In genomic region chr20:2920473-2920872, GRCh38 we compare ENCODE assay signal across 27 cellular contexts. TPM values are rescaled to one million over a fixed set of nuclear protein-coding genes. Genes with fewer than 3 reads are reported as not detected.
DNase-seq lines count a peak whose midpoint lies in the region; ATAC-seq, FAIRE-seq and TF ChIP-seq lines count a peak whose summit lies in the region.
"Had no signal": no experiment of that assay in that cellular context is flagged by ENCODE, and none has a peak within 500 bp of the region (broad histone marks: within the 10 kb centered on the region; RNA-seq: fewer than 3 reads in every experiment).

No MANE protein-coding gene starts in this region.

- H2AFZ ChIP-seq in HepG2 (ENCODE audit: low read length) = no peak overlapping the region

- H3K27ac ChIP-seq in liver (ENCODE audit: low read depth in 1 of 2, low read length in 2 of 2) (peak overlapping the region; percentile 66 to 85), HepG2 (ENCODE audit: extremely low read length, insufficient read depth, low read length) (no peak overlapping the region), endodermal cell (ENCODE audit: low read depth, low read length) (no peak overlapping the region)
- H3K27ac ChIP-seq: lower lobe of right lung, neutrophil, psoas muscle, tibial artery had no signal

- peaks cover 31% of the 10 kb centered on the region for H3K4me1 Mint-ChIP-seq in endodermal cell
- peaks cover 18% of the 10 kb centered on the region for H3K4me1 Mint-ChIP-seq in stimulated activated effector memory CD8-positive, alpha-beta T cell treated with anti-CD3 and anti-CD28 coated beads, Interleukin-12 subunit alpha, Interleukin-12 subunit beta, amount 100 ng/mL, for 72 hours

- in situ Hi-C loops in HepG2 (cut with HindIII; ENCODE audit: extremely low pct_ligation_motif_present, low pct_unique_long_range_greater_than_20kb) = no loop called here

- H3K4me3 ChIP-seq in liver (ENCODE audit: low read depth in 1 of 3, low read length in 3 of 3) = no peak overlapping the region
- no peak overlapping the region for H3K4me3 ChIP-seq in HepG2 (replicated peaks in 1 of 3; ENCODE audit: insufficient read depth in 1 of 3, low read depth in 2 of 3, low read length in 3 of 3)
- no peak overlapping the region for H3K4me3 ChIP-seq in endodermal cell (ENCODE audit: low read length)
- H3K4me3 ChIP-seq: body of pancreas, lower lobe of right lung, psoas muscle, tibial artery had no signal

- H3K27me3 Mint-ChIP-seq in endodermal cell (ENCODE audit: insufficient read depth) = no peaks in the 10 kb centered on the region
- H3K27me3 Mint-ChIP-seq: CD4-positive, CD25-positive, alpha-beta regulatory T cell; stimulated activated naive CD8-positive, alpha-beta T cell treated with anti-CD3 and anti-CD28 coated beads, Interleukin-15, amount 100 ng/mL, for 72 hours had no signal

- no peaks in the 10 kb centered on the region for H3K27me3 ChIP-seq in liver (ENCODE audit: control insufficient read depth in 4 of 4, insufficient read depth in 4 of 4, low read length in 3 of 4)
- H3K27me3 ChIP-seq in HepG2 (ENCODE audit: control insufficient read depth in 1 of 2, insufficient read depth in 2 of 2, low read length in 2 of 2) = no peaks in the 10 kb centered on the region
- H3K27me3 ChIP-seq in endodermal cell (ENCODE audit: control insufficient read depth, insufficient read depth, low read length, poor library complexity, severe bottlenecking) = no peaks in the 10 kb centered on the region
- H3K27me3 ChIP-seq: body of pancreas, neutrophil, tibial artery had no signal

- ATAC-seq in HepG2 (no peak), GM21717 (IDR thresholded peaks at IDR 0.05; ENCODE audit: unreplicated experiment) (no peak), left cardiac atrium (no peak), GM18498 (IDR thresholded peaks at IDR 0.05; ENCODE audit: unreplicated experiment) (no peak)
- no peak for ATAC-seq in stimulated activated effector memory CD8-positive, alpha-beta T cell treated with anti-CD3 and anti-CD28 coated beads, Interleukin-12 subunit alpha, Interleukin-12 subunit beta, amount 100 ng/mL, for 72 hours
- ATAC-seq: body of pancreas; lower lobe of right lung; SK-N-SH treated with all-trans-retinoic acid at 6 μM for 48 hours; stimulated activated naive CD8-positive, alpha-beta T cell treated with anti-CD3 and anti-CD28 coated beads, Interleukin-15, amount 100 ng/mL, for 72 hours had no signal

- TF ChIP-seq EP300 in HepG2 (IDR thresholded peaks at IDR 0.05; ENCODE audit: low read depth in 2 of 2, low read length in 2 of 2) (no peak), HepG2 (CRISPR knock-in tag; IDR thresholded peaks at IDR 0.05; ENCODE audit: borderline replicate concordance) (no peak)

- H3K4me1 ChIP-seq in liver (ENCODE audit: control insufficient read depth in 4 of 4, insufficient read depth in 4 of 4, low read length in 3 of 4) (peaks cover 8 to 41% (median 30%) of the 10 kb centered on the region in 4 donors), HepG2 (ENCODE audit: insufficient read depth, low read length) (peaks cover 30% of the 10 kb centered on the region), endodermal cell (ENCODE audit: control insufficient read depth, insufficient read depth, low read length) (peaks cover 8% of the 10 kb centered on the region)
- H3K4me1 ChIP-seq: lower lobe of right lung, tibial artery had no signal

- DNase-seq in HepG2 (ENCODE audit: low spot score) (no peak), NCI-H510A treated with DMSO at 0.1 percent for 48 hours (lab: John Stamatoyannopoulos, UW) (peak; percentile 83), endodermal cell (no peak), left cardiac atrium (no peak)
- DNase-seq in stimulated activated effector memory CD8-positive, alpha-beta T cell treated with anti-CD3 and anti-CD28 coated beads, Interleukin-12 subunit alpha, Interleukin-12 subunit beta, amount 100 ng/mL, for 72 hours (ENCODE audit: low spot score in 2 of 2) = no peak
- DNase-seq: activated CD4-positive, alpha-beta T cell treated with anti-CD3 and anti-CD28 coated beads for 48 hours; activated effector memory CD4-positive, alpha-beta T cell treated with Interleukin-2 at 50 U/mL for 16 hours; body of pancreas; CD4-positive, CD25-positive, alpha-beta regulatory T cell; DMS 273 treated with DMSO at 0.1 percent for 48 hours; effector CD4-positive, alpha-beta T cell; foreskin melanocyte; hypothalamus; kidney; lower lobe of right lung; NCI-H1105; NCI-H2081 treated with DMSO at 0.1 percent for 48 hours; NCI-H446 treated with DMSO at 0.1 percent for 48 hours; psoas muscle; stimulated activated naive CD8-positive, alpha-beta T cell treated with anti-CD3 and anti-CD28 coated beads, Interleukin-15, amount 100 ng/mL, for 72 hours; tibial artery had no signal

- TF ChIP-seq CTCF in liver (IDR thresholded peaks at IDR 0.05; ENCODE audit: low read depth, low read length, missing input control) = no peak
- no peak for TF ChIP-seq CTCF in HepG2 (CRISPR knock-in tag; IDR thresholded peaks at IDR 0.05)
- no peak for TF ChIP-seq CTCF in endodermal cell (conservative IDR thresholded peaks at IDR 0.05)

- no peak for FAIRE-seq in HepG2 (lab: Jason Lieb, UNC)

- intact Hi-C loops in HepG2 (cut with micrococcal nuclease; ENCODE audit: unreplicated experiment) (no loop called here), left cardiac atrium (cut with DNase I) (no loop called here)

- H3K4me3 Mint-ChIP-seq in endodermal cell = no peak overlapping the region
- no peak overlapping the region for H3K4me3 Mint-ChIP-seq in stimulated activated effector memory CD8-positive, alpha-beta T cell treated with anti-CD3 and anti-CD28 coated beads, Interleukin-12 subunit alpha, Interleukin-12 subunit beta, amount 100 ng/mL, for 72 hours
- H3K4me3 Mint-ChIP-seq: CD4-positive, CD25-positive, alpha-beta regulatory T cell; stimulated activated naive CD8-positive, alpha-beta T cell treated with anti-CD3 and anti-CD28 coated beads, Interleukin-15, amount 100 ng/mL, for 72 hours; T-helper 2 cell treated with Interferon-gamma antibody and Interleukin-4, amounts not matched to agents 5 μg/mL and 100 μg/mL, for 36 hours had no signal

- H3K9ac ChIP-seq in liver (ENCODE audit: low read depth in 1 of 2, low read length in 2 of 2) = no peak overlapping the region
- no peak overlapping the region for H3K9ac ChIP-seq in HepG2 (ENCODE audit: insufficient read depth, low read depth, low read length)
- H3K9ac ChIP-seq in endodermal cell (ENCODE audit: extremely low read depth, low read length, poor library complexity, severe bottlenecking) = no peak overlapping the region

- no peak overlapping the region for H3K4me2 ChIP-seq in HepG2 (ENCODE audit: low read depth, low read length)

- H3K36me3 ChIP-seq in liver (ENCODE audit: control insufficient read depth in 4 of 4, insufficient read depth in 3 of 4, low read depth in 1 of 4, low read length in 3 of 4) = peaks cover 0 to 3% (median 0%) of the 10 kb centered on the region in 4 donors
- H3K36me3 ChIP-seq in HepG2 (replicated peaks in 1 of 2; ENCODE audit: control insufficient read depth in 1 of 2, insufficient read depth in 2 of 2, low read length in 2 of 2) = peaks cover 4 to 16% of the 10 kb centered on the region in 2 experiments; a peak in 2 of 5 replicates
- H3K36me3 ChIP-seq in endodermal cell (ENCODE audit: control insufficient read depth, insufficient read depth, low read length) = peaks cover 21% of the 10 kb centered on the region

- no peak for TF ChIP-seq RAD21 in liver (IDR thresholded peaks at IDR 0.05)
- no peak for TF ChIP-seq RAD21 in HepG2 (CRISPR knock-in tag; IDR thresholded peaks at IDR 0.05)

- no peak for TF ChIP-seq POLR2A in HepG2 (IDR thresholded peaks at IDR 0.05; ENCODE audit: insufficient read depth in 1 of 2, low read depth in 2 of 2, low read length in 2 of 2)

- H3K9me3 Mint-ChIP-seq in endodermal cell = no peaks in the 10 kb centered on the region
- H3K9me3 Mint-ChIP-seq in stimulated activated effector memory CD8-positive, alpha-beta T cell treated with anti-CD3 and anti-CD28 coated beads, Interleukin-12 subunit alpha, Interleukin-12 subunit beta, amount 100 ng/mL, for 72 hours = no peaks in the 10 kb centered on the region
- H3K9me3 Mint-ChIP-seq: stimulated activated naive CD8-positive, alpha-beta T cell treated with anti-CD3 and anti-CD28 coated beads, Interleukin-15, amount 100 ng/mL, for 72 hours; T-helper 2 cell treated with Interferon-gamma antibody and Interleukin-4, amounts not matched to agents 5 μg/mL and 100 μg/mL, for 36 hours had no signal

- H3K79me2 ChIP-seq in HepG2 (ENCODE audit: insufficient read depth, low read length) = peaks cover 12% of the 10 kb centered on the region

- peaks cover 20% of the 10 kb centered on the region for H3K36me3 Mint-ChIP-seq in endodermal cell (ENCODE audit: low read depth)
- peaks cover 29% of the 10 kb centered on the region for H3K36me3 Mint-ChIP-seq in stimulated activated effector memory CD8-positive, alpha-beta T cell treated with anti-CD3 and anti-CD28 coated beads, Interleukin-12 subunit alpha, Interleukin-12 subunit beta, amount 100 ng/mL, for 72 hours

- H4K20me1 ChIP-seq in HepG2 (ENCODE audit: insufficient read depth, low read length) = 0 out of 2 replicates have a peak, but pooled peaks cover 6% of the 10 kb centered on the region

- WGBS in liver = 96% methylated on average over 1 of the region's 1 CpG
- WGBS in HepG2 (ENCODE audit: low lambda C conversion rate) = 92% methylated on average over 1 of the region's 1 CpG
- WGBS in endodermal cell (ENCODE audit: insufficient coverage in 1 of 2, insufficient read length in 1 of 2), 2 experiments = 86% methylated on average over 1 of the region's 1 CpG; no CpG with 5 or more reads in 1 of the 2 experiments

- BruUV-seq in HepG2 (replicated peaks; lab: Mats Ljungman, UMichigan) = no TSS peak

- CTCF ChIA-PET in HepG2 (lab: Yijun Ruan, JAX; ENCODE audit: low intra/inter-chr PET ratio, low total read pairs) = no interaction called here

- POLR2A ChIA-PET in HepG2 (lab: Yijun Ruan, JAX) = no interaction called here

- H3K27ac Mint-ChIP-seq in endodermal cell = peak overlapping the region; percentile 38
- H3K27ac Mint-ChIP-seq in stimulated activated effector memory CD8-positive, alpha-beta T cell treated with anti-CD3 and anti-CD28 coated beads, Interleukin-12 subunit alpha, Interleukin-12 subunit beta, amount 100 ng/mL, for 72 hours = peak overlapping the region; percentile 26
- H3K27ac Mint-ChIP-seq: stimulated activated naive CD8-positive, alpha-beta T cell treated with anti-CD3 and anti-CD28 coated beads, Interleukin-15, amount 100 ng/mL, for 72 hours; T-helper 2 cell treated with Interferon-gamma antibody and Interleukin-4, amounts not matched to agents 5 μg/mL and 100 μg/mL, for 36 hours had no signal

- H3K9me3 ChIP-seq in liver (ENCODE audit: control insufficient read depth in 4 of 4, low read length in 3 of 4) (no peaks in the 10 kb centered on the region), HepG2 (ENCODE audit: low read length) (no peaks in the 10 kb centered on the region), endodermal cell (ENCODE audit: control insufficient read depth, low read length) (no peaks in the 10 kb centered on the region)
- H3K9me3 ChIP-seq: body of pancreas, lower lobe of right lung, neutrophil, psoas muscle, tibial artery had no signal

RNA-seq across cellular contexts. Expression of gene PTPRA, which starts 47.2 kb away (rescaled TPM):
- total RNA-seq in liver (10 to 100 TPM; 20.7 to 24.3 TPM), HepG2 (2016; rRNA removed; fragmentation: Illumina TruSeq; extraction: Trizol) (43.7 and 47.2 TPM in 2 replicates), endodermal cell (10 to 100 TPM; 52.4 to 58.7 TPM), left cardiac atrium (10 to 100 TPM; 35.4 to 38.6 TPM)
- polyA plus RNA-seq in liver (10 to 100 TPM in 1 of 2 donors, 1 to 10 TPM in 1; 8.7 to 10.7 TPM), HepG2 (2011; rRNA removed) (107 and 127 TPM in 2 replicates)
- total RNA-seq in HepG2 (2016; cell fraction: cytosol; rRNA removed; fragmentation: Illumina TruSeq; extraction: Trizol; ENCODE audit: low read depth) = 75.0 and 92.4 TPM in 2 replicates
- total RNA-seq in HepG2 (2016; cell fraction: insoluble cytoplasmic fraction; rRNA removed; fragmentation: Illumina TruSeq; extraction: Trizol) = 36.6 and 48.6 TPM in 2 replicates
- 68.2 and 69.6 TPM in 2 replicates for total RNA-seq in HepG2 (2016; cell fraction: membrane; rRNA removed; fragmentation: Illumina TruSeq; extraction: Trizol)
- 49.3 and 53.4 TPM in 2 replicates for total RNA-seq in HepG2 (2016; cell fraction: nucleus; rRNA removed; fragmentation: Illumina TruSeq; extraction: Trizol)
- 69.7 and 102 TPM in 2 replicates for polyA plus RNA-seq in HepG2 (2011; cell fraction: cytosol; rRNA removed)
- 65.1 and 68.2 TPM in 2 replicates for polyA plus RNA-seq in HepG2 (2011; cell fraction: nucleus; rRNA removed)
- 67.3 and 73.2 TPM in 2 replicates for polyA plus RNA-seq in HepG2 (2012)
- 23.1 and 26.7 TPM in 2 replicates for polyA plus RNA-seq in HepG2 (2016; cell fraction: cytosol; fragmentation: Illumina TruSeq; extraction: Trizol; ENCODE audit: low read depth)
- polyA plus RNA-seq in HepG2 (2016; cell fraction: insoluble cytoplasmic fraction; fragmentation: Illumina TruSeq; extraction: Trizol; ENCODE audit: low read depth) = 56.2 and 64.8 TPM in 2 replicates
- polyA plus RNA-seq in HepG2 (2016; cell fraction: membrane; fragmentation: Illumina TruSeq; extraction: Trizol; ENCODE audit: low read depth) = 68.7 and 72.2 TPM in 2 replicates
- polyA plus RNA-seq in HepG2 (2016; cell fraction: nucleus; fragmentation: Illumina TruSeq; extraction: Trizol; ENCODE audit: insufficient read depth, low read depth) = 100 and 102 TPM in 2 replicates
- 22.9 and 71.1 TPM in 2 replicates for polyA minus RNA-seq in HepG2 (2011; rRNA and poly(A)+ RNA removed; ENCODE audit: low replicate concordance)
- 48.3 and 52.0 TPM in 2 replicates for polyA minus RNA-seq in HepG2 (2011; cell fraction: cytosol; rRNA and poly(A)+ RNA removed)
- polyA minus RNA-seq in HepG2 (2011; cell fraction: nucleus; rRNA and poly(A)+ RNA removed) = 49.8 and 61.4 TPM in 2 replicates
- 99.6 TPM for polyA plus RNA-seq in endodermal cell (2013, experiment 1 of 2)
- polyA plus RNA-seq in endodermal cell (2013, experiment 2 of 2) = 93.7 TPM

Comparison
In these comparisons a context has a peak if more than half of its experiments do, and no peak if none do; other contexts are left out.
1. H3K27ac ChIP-seq: peak in liver (2 of 2); none in HepG2 (single experiment) and endodermal cell (single experiment).